In the genomic region with DNA sequence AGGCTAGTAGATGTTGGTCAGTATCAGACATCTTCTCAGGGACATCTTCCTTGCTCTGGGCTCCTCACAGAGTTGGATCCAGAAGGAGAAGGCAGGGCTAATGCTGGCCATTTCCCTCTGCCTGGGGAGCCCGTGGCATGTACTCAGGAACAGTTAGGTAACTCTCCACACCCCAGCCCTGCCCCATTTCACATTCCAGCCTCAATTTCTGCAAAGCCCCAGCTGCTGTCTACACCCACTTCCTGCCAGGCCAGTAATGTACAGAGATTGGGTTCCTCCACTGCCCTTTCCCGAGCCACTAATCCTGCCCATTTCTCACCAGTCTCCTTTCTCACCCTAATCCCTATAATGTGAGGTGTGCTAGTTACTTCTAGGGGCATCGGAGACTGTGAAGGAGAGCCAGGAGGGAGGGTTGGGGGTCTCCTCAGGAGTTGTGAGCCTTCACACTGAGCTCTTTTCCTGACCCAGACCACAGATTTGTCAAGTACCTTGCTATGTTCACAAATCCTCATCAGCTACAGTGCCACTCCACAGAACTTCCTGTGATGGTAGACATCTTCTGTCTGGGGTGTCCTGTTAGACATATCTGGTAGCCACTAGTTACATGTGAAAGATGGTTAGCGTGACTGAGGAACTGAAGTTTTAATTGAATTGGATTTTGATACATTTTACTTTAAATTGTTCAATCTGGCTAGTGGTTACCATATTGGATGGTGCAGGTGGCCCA, we compare ENCODE assay signal across 21 cellular contexts. TPM values are rescaled to one million over a fixed set of nuclear protein-coding genes. Genes with fewer than 3 reads are reported as not detected.
DNase-seq lines count a peak whose midpoint lies in the region; ATAC-seq and TF ChIP-seq lines count a peak whose summit lies in the region.
"Had no signal": no experiment of that assay in that cellular context is flagged by ENCODE, and none has a peak within 500 bp of the region (broad histone marks: within the 10 kb centered on the region; RNA-seq: fewer than 3 reads in every experiment).

No MANE protein-coding gene starts in this region.

- no peak for TF ChIP-seq POLR2A in erythroblast (IDR thresholded peaks at IDR 0.05; ENCODE audit: low read length)

- ATAC-seq in activated T-helper 17 cell treated with anti-CD3 and anti-CD28 coated beads, Interleukin-2, amount 50 U/mL, for 72 hours (replicated peaks): no peak
- ATAC-seq in esophagus mucosa (peak; percentile 87), natural killer cell (peak; percentile 77 to 96 (median 78))
- ATAC-seq: Right ventricle myocardium inferior had no signal

- H3K27me3 ChIP-seq in CD8-positive, alpha-beta memory T cell (ENCODE audit: insufficient read depth, low read length, poor library complexity, severe bottlenecking): no peaks in the 10 kb centered on the region
- H3K27me3 ChIP-seq: Peyer's patch had no signal

- no peak for TF ChIP-seq CTCF in natural killer cell (IDR thresholded peaks at IDR 0.05)

- H3K36me3 ChIP-seq in CD8-positive, alpha-beta memory T cell (ENCODE audit: insufficient read depth, low read length): no peaks in the 10 kb centered on the region
- H3K36me3 ChIP-seq: Peyer's patch had no signal

- H3K4me1 Mint-ChIP-seq in CD8-positive, alpha-beta memory T cell: peaks cover 9 to 11% (median 11%) of the 10 kb centered on the region in 3 donors
- peaks cover 5% of the 10 kb centered on the region for H3K4me1 Mint-ChIP-seq in activated T-helper 17 cell treated with anti-CD3 and anti-CD28 coated beads, Interleukin-2, amount 50 U/mL, for 72 hours
- peaks cover 8% of the 10 kb centered on the region in 2 donors for H3K4me1 Mint-ChIP-seq in natural killer cell

- H3K4me3 ChIP-seq in CD8-positive, alpha-beta memory T cell (ENCODE audit: low read length): no peak overlapping the region
- H3K4me3 ChIP-seq: Peyer's patch had no signal

- no peak overlapping the region for H3K4me3 Mint-ChIP-seq in CD8-positive, alpha-beta memory T cell
- no peak overlapping the region for H3K4me3 Mint-ChIP-seq in activated T-helper 17 cell treated with anti-CD3 and anti-CD28 coated beads, Interleukin-2, amount 50 U/mL, for 72 hours
- peak overlapping the region; percentile 2 for H3K4me3 Mint-ChIP-seq in natural killer cell

- H3K27ac Mint-ChIP-seq in CD8-positive, alpha-beta memory T cell: peak overlapping the region in 5 of 8 donors; percentile 3 to 92 (median 81)
- peak overlapping the region; percentile 25 for H3K27ac Mint-ChIP-seq in activated T-helper 17 cell treated with anti-CD3 and anti-CD28 coated beads, Interleukin-2, amount 50 U/mL, for 72 hours
- peak overlapping the region; percentile 70 to 74 for H3K27ac Mint-ChIP-seq in natural killer cell

- no peak overlapping the region for H3K27ac ChIP-seq in CD8-positive, alpha-beta memory T cell (ENCODE audit: low read depth, low read length)
- H3K27ac ChIP-seq: C4-2B, KMS-11, Peyer's patch had no signal

- no peaks in the 10 kb centered on the region for H3K9me3 Mint-ChIP-seq in CD8-positive, alpha-beta memory T cell
- no peaks in the 10 kb centered on the region for H3K9me3 Mint-ChIP-seq in activated T-helper 17 cell treated with anti-CD3 and anti-CD28 coated beads, Interleukin-2, amount 50 U/mL, for 72 hours
- no peaks in the 10 kb centered on the region for H3K9me3 Mint-ChIP-seq in natural killer cell

- H3K27me3 Mint-ChIP-seq in CD8-positive, alpha-beta memory T cell: peaks cover 21 to 48% of the 10 kb centered on the region in 2 donors
- H3K27me3 Mint-ChIP-seq in activated T-helper 17 cell treated with anti-CD3 and anti-CD28 coated beads, Interleukin-2, amount 50 U/mL, for 72 hours: peaks cover 14% of the 10 kb centered on the region
- peaks cover 7 to 22% of the 10 kb centered on the region in 2 donors for H3K27me3 Mint-ChIP-seq in natural killer cell (ENCODE audit: low read depth in 2 of 2)

- H3K4me1 ChIP-seq in CD8-positive, alpha-beta memory T cell (ENCODE audit: insufficient read depth, low read length): no peaks in the 10 kb centered on the region
- H3K4me1 ChIP-seq: Peyer's patch had no signal

- H3K9me3 ChIP-seq in CD8-positive, alpha-beta memory T cell (ENCODE audit: low read length): no peaks in the 10 kb centered on the region
- H3K9me3 ChIP-seq: Peyer's patch had no signal

- no peaks in the 10 kb centered on the region for H3K36me3 Mint-ChIP-seq in CD8-positive, alpha-beta memory T cell
- H3K36me3 Mint-ChIP-seq in activated T-helper 17 cell treated with anti-CD3 and anti-CD28 coated beads, Interleukin-2, amount 50 U/mL, for 72 hours (ENCODE audit: low read depth): no peaks in the 10 kb centered on the region
- H3K36me3 Mint-ChIP-seq in natural killer cell: no peaks in the 10 kb centered on the region

- intact Hi-C loops in natural killer cell (cut with micrococcal nuclease): no loop called here

- CTCF ChIA-PET in CD8-positive, alpha-beta memory T cell (lab: Charles Lee): interaction anchor here (1.2 to 1.4 kb wide), 2 partner anchors 11 to 47 kb away, joined by 3 to 4 read pairs; no protein-coding TSS in a partner anchor

- POLR2A ChIA-PET in CD8-positive, alpha-beta memory T cell (lab: Charles Lee): no interaction called here

- no peak for DNase-seq in CD8-positive, alpha-beta memory T cell
- DNase-seq in natural killer cell (no peak), NCI-H2029 (lab: John Stamatoyannopoulos, UW) (no peak), erythroblast (lab: John Stamatoyannopoulos, UW) (no peak), T-helper 1 cell (no peak), T-helper 9 cell (no peak)
- DNase-seq: GOT3, HCEC 1CT, IMR-90, NCI-H1105, NCI-H2081, NCI-H2171 treated with DMSO at 0.1 percent for 48 hours, NCI-H526, Peyer's patch had no signal

RNA-seq across cellular contexts. Expression of a gene that starts 1.3 kb away (rescaled TPM):
- not detected for total RNA-seq in CD8-positive, alpha-beta memory T cell
- not detected for polyA plus RNA-seq in CD8-positive, alpha-beta memory T cell
- total RNA-seq in activated T-helper 17 cell treated with anti-CD3 and anti-CD28 coated beads, Interleukin-2, amount 50 U/mL, for 72 hours: not detected
- not detected for total RNA-seq in esophagus mucosa
- total RNA-seq in natural killer cell: not detected
- total RNA-seq: Daoy, IMR-90, OCI-LY7, Peyer's patch, Right ventricle myocardium inferior had no signal
- polyA plus RNA-seq: IMR-90 had no signal

RNA-seq across cellular contexts. Expression of a gene that starts 32.3 kb away (rescaled TPM):
- not detected for total RNA-seq in CD8-positive, alpha-beta memory T cell
- not detected for polyA plus RNA-seq in CD8-positive, alpha-beta memory T cell
- total RNA-seq in activated T-helper 17 cell treated with anti-CD3 and anti-CD28 coated beads, Interleukin-2, amount 50 U/mL, for 72 hours: not detected
- total RNA-seq in esophagus mucosa (not detected), natural killer cell (not detected)
- total RNA-seq: IMR-90, OCI-LY7, Peyer's patch, Right ventricle myocardium inferior had no signal
- polyA plus RNA-seq: IMR-90 had no signal

RNA-seq across cellular contexts. Expression of a gene that starts 47.6 kb away (rescaled TPM):
- 100 to 1,000 TPM; 104 to 110 TPM for total RNA-seq in CD8-positive, alpha-beta memory T cell
- 43.1 TPM for polyA plus RNA-seq in CD8-positive, alpha-beta memory T cell
- total RNA-seq in activated T-helper 17 cell treated with anti-CD3 and anti-CD28 coated beads, Interleukin-2, amount 50 U/mL, for 72 hours: 10 to 100 TPM; 42.4 to 51.3 TPM
- total RNA-seq in esophagus mucosa: 14.1 TPM
- total RNA-seq in natural killer cell: 10 to 100 TPM; 15.7 to 17.5 (median 17.2) TPM

Comparison
In these comparisons a context has a peak if more than half of its experiments do, and no peak if none do; other contexts are left out.
1. H3K27ac Mint-ChIP-seq: peak in every context shown above with its lines; median percentile 81 in CD8-positive, alpha-beta memory T cell; 72 in natural killer cell; 25 in activated T-helper 17 cell treated with anti-CD3 and anti-CD28 coated beads, Interleukin-2, amount 50 U/mL, for 72 hours.